In genomic region chr12:120257041-120257821, GRCh38 we compare ENCODE assay signal across 8 cellular contexts. TPM values are rescaled to one million over a fixed set of nuclear protein-coding genes. Genes with fewer than 3 reads are reported as not detected.
DNase-seq lines count a peak whose midpoint lies in the region; ATAC-seq and TF ChIP-seq lines count a peak whose summit lies in the region.

No MANE protein-coding gene starts in this region.

- H3K27ac ChIP-seq in angular gyrus (ENCODE audit: low read depth, low read length) = peak overlapping the region; percentile 77
- H3K27ac ChIP-seq in right cardiac atrium (ENCODE audit: low read length) = peak overlapping the region; percentile 95
- peak overlapping the region; percentile 77 to 99 (median 92) for H3K27ac ChIP-seq in gastrocnemius medialis
- H3K27ac ChIP-seq in Karpas-422 (ENCODE audit: low read length) = no peak overlapping the region

- H3K4me2 ChIP-seq in Karpas-422 (ENCODE audit: low read depth, low read length, poor library complexity, severe bottlenecking) = no peak overlapping the region

- peak; percentile 75 for DNase-seq in HFF-Myc (ENCODE audit: extremely low read depth, low read depth)
- peak; percentile 70 to 86 (median 85) for DNase-seq in right cardiac atrium
- peak; percentile 59 to 80 for DNase-seq in gastrocnemius medialis
- DNase-seq in NOMO-1 (lab: John Stamatoyannopoulos, UW; ENCODE audit: unreplicated experiment in 2 of 2) = no peak
- no peak for DNase-seq in SW 1271 (lab: John Stamatoyannopoulos, UW)
- DNase-seq in Karpas-422 = no peak

- peaks cover 34% of the 10 kb centered on the region for H3K4me1 ChIP-seq in right cardiac atrium (ENCODE audit: control insufficient read depth, insufficient read depth, low read length)
- peaks cover 78 to 85% of the 10 kb centered on the region in 2 donors for H3K4me1 ChIP-seq in gastrocnemius medialis
- H3K4me1 ChIP-seq in Karpas-422 (ENCODE audit: low read length) = no peaks in the 10 kb centered on the region

- ATAC-seq in right cardiac atrium (peak; percentile 82 to 84), gastrocnemius medialis (peak; percentile 75 to 78), GM19395 (IDR thresholded peaks at IDR 0.05; ENCODE audit: unreplicated experiment) (no peak)

- H3K9me3 ChIP-seq in right cardiac atrium (ENCODE audit: control insufficient read depth, low read length) (no peaks in the 10 kb centered on the region), gastrocnemius medialis (no peaks in the 10 kb centered on the region), Karpas-422 (ENCODE audit: low read length) (no peaks in the 10 kb centered on the region)

- H3K79me2 ChIP-seq in Karpas-422 (ENCODE audit: low read length) = no peaks in the 10 kb centered on the region

- no peaks in the 10 kb centered on the region for H3K36me3 ChIP-seq in gastrocnemius medialis
- no peaks in the 10 kb centered on the region for H3K36me3 ChIP-seq in Karpas-422 (ENCODE audit: insufficient read depth, low read length)

- H2AFZ ChIP-seq in Karpas-422 (ENCODE audit: low read length) = no peak overlapping the region

- H4K20me1 ChIP-seq in Karpas-422 (ENCODE audit: insufficient read depth, low read depth, low read length) = no peaks in the 10 kb centered on the region; the same call in 1 of the 2 replicates

- H3K4me3 ChIP-seq in HFF-Myc (replicated peaks; ENCODE audit: low read depth, low read length) (peak overlapping the region; percentile 3; the same call in 1 of the 2 replicates), right cardiac atrium (ENCODE audit: low read length) (no peak overlapping the region), gastrocnemius medialis (no peak overlapping the region), Karpas-422 (ENCODE audit: low read length) (no peak overlapping the region)

- in situ Hi-C loops in gastrocnemius medialis (cut with MboI; ENCODE audit: low sequenced_read_pairs in 4 of 4) = no loop called here

- intact Hi-C loops in right cardiac atrium (cut with DNase I) (no loop called here), gastrocnemius medialis (cut with DNase I; ENCODE audit: low total_unique reads) (no loop called here)

- no peaks in the 10 kb centered on the region for H3K9me2 ChIP-seq in Karpas-422 (replicated peaks; ENCODE audit: insufficient read depth, low read length)

- H3K27me3 ChIP-seq in right cardiac atrium (ENCODE audit: control insufficient read depth, insufficient read depth) = no peaks in the 10 kb centered on the region
- no peaks in the 10 kb centered on the region for H3K27me3 ChIP-seq in gastrocnemius medialis
- no peaks in the 10 kb centered on the region for H3K27me3 ChIP-seq in Karpas-422 (ENCODE audit: low read length)

- no peak for TF ChIP-seq CTCF in HFF-Myc (IDR thresholded peaks at IDR 0.05; ENCODE audit: low read depth, low read length, missing control alignments)
- no peak for TF ChIP-seq CTCF in gastrocnemius medialis (IDR thresholded peaks at IDR 0.05 in 4 of 5, conservative IDR thresholded peaks at IDR 0.05 in 1 of 5)

- peak in 1 of 2 donors; percentile 42 for TF ChIP-seq POLR2A in gastrocnemius medialis (IDR thresholded peaks at IDR 0.05)

- no peak overlapping the region for H3K9ac ChIP-seq in Karpas-422 (ENCODE audit: low read length)

- WGBS in right cardiac atrium = 12% methylated on average over 9 of the region's 9 CpGs

RNA-seq across cellular contexts. Expression of gene PXN, which starts 8.3 kb away (rescaled TPM):
- total RNA-seq in right cardiac atrium = 10 to 100 TPM; 67.8 to 89.8 (median 80.2) TPM
- polyA plus RNA-seq in right cardiac atrium = 77.3 TPM
- total RNA-seq in gastrocnemius medialis = 100 to 1,000 TPM in 1 of 4 donors, 10 to 100 TPM in 3; 48.8 to 102 (median 77.9) TPM
- 1.9 and 2.5 TPM in 2 replicates for total RNA-seq in Karpas-422 (2014; rRNA removed; shearing (Covaris generic); ENCODE audit: low replicate concordance)

RNA-seq across cellular contexts. Expression of gene RNU4-2, which starts 34.5 kb away (rescaled TPM):
- total RNA-seq in right cardiac atrium (over 10,000 TPM; 12,754 to 31,201 (median 26,788) TPM), gastrocnemius medialis (under 1 TPM in 2 of 4 donors, not detected in 2; under 0.01 TPM)
- polyA plus RNA-seq in right cardiac atrium = not detected
- total RNA-seq in Karpas-422 (2014; rRNA removed; shearing (Covaris generic); ENCODE audit: low replicate concordance) = under 0.01 TPM in 2 replicates

RNA-seq across cellular contexts. Expression of gene RNU4-1, which starts 35.8 kb away (rescaled TPM):
- 1,000 to 10,000 TPM; 1,094 to 5,230 (median 2,674) TPM for total RNA-seq in right cardiac atrium
- not detected for polyA plus RNA-seq in right cardiac atrium
- under 1 TPM in 1 of 4 donors, not detected in 3; under 0.01 TPM for total RNA-seq in gastrocnemius medialis
- total RNA-seq in Karpas-422 (2014; rRNA removed; shearing (Covaris generic); ENCODE audit: low replicate concordance) = under 0.01 TPM in 2 replicates

RNA-seq across cellular contexts. Expression of gene SIRT4, which starts 44.9 kb away (rescaled TPM):
- total RNA-seq in right cardiac atrium = 1 to 10 TPM; 3.0 to 6.9 (median 6.2) TPM
- 6.0 TPM for polyA plus RNA-seq in right cardiac atrium
- 10 to 100 TPM in 1 of 4 donors, 1 to 10 TPM in 3; 2.5 to 13.2 (median 6.7) TPM for total RNA-seq in gastrocnemius medialis
- total RNA-seq in Karpas-422 (2014; rRNA removed; shearing (Covaris generic); ENCODE audit: low replicate concordance) = 0.54 and 0.67 TPM in 2 replicates

RNA-seq across cellular contexts. Expression of gene RPLP0, which starts 56.3 kb away (rescaled TPM):
- total RNA-seq in right cardiac atrium = 1,000 to 10,000 TPM in 1 of 4 donors, 100 to 1,000 TPM in 3; 800 to 1,173 (median 979) TPM
- 1,119 TPM for polyA plus RNA-seq in right cardiac atrium
- 1,000 to 10,000 TPM; 2,008 to 3,982 (median 3,189) TPM for total RNA-seq in gastrocnemius medialis
- total RNA-seq in Karpas-422 (2014; rRNA removed; shearing (Covaris generic); ENCODE audit: low replicate concordance) = 4,777 and 6,150 TPM in 2 replicates

Comparison
In these comparisons a context has a peak if more than half of its experiments do, and no peak if none do; other contexts are left out.
1. DNase-seq: peak in HFF-Myc (single experiment), right cardiac atrium (3 of 3) and gastrocnemius medialis (2 of 2); none in NOMO-1 (0 of 2), SW 1271 (0 of 2) and Karpas-422 (single experiment).
2. RNA of gene PXN, which starts 8.3 kb away (total RNA-seq): 48.8 to 102 TPM in gastrocnemius medialis and 67.8 to 89.8 TPM in right cardiac atrium; 1.9 to 2.5 TPM in Karpas-422; every median in the first group is over 10 times any median in the second.
3. RNA of gene RNU4-2, which starts 34.5 kb away (total RNA-seq): 12,754 to 31,201 TPM in right cardiac atrium; under 0.01 TPM in gastrocnemius medialis and under 0.01 TPM in Karpas-422; every median in the first group is over 1,000 times any median in the second.
4. RNA of gene RNU4-1, which starts 35.8 kb away (total RNA-seq): 1,094 to 5,230 TPM in right cardiac atrium; under 0.01 TPM in gastrocnemius medialis and under 0.01 TPM in Karpas-422; every median in the first group is over 1,000 times any median in the second.